12 cellular contexts compared by ENCODE assay signal in the genomic region with DNA sequence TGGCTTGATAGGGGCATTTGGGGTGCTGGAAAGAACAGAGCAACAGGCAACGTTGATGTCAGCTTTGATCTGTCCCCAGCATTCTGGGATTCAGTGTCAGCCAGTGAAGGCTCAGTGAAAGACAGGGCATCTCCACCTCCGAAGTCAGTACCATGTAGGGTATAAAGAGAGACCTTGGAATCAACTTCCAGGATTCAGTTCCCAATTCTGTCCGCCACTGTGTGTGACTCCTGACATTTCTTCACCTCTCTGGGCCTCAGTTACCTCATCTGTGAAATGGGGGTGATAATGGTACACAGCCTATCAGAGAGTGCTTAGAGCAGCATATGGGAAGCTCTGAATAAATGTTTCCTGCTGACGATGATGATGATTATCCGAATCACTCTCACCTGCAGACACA. TPM values are rescaled to one million over a fixed set of nuclear protein-coding genes. Genes with fewer than 3 reads are reported as not detected.
DNase-seq lines count a peak whose midpoint lies in the region; TF ChIP-seq lines count a peak whose summit lies in the region.
"Had no signal": no experiment of that assay in that cellular context is flagged by ENCODE, and none has a peak within 500 bp of the region (broad histone marks: within the 10 kb centered on the region; RNA-seq: fewer than 3 reads in every experiment).

No MANE protein-coding gene starts in this region.

- DNase-seq in HFFc6 (no peak), chondrocyte (ENCODE audit: low spot score) (peak; percentile 1), NCI-H748 treated with DMSO at 0.1 percent for 48 hours (lab: John Stamatoyannopoulos, UW) (no peak), cerebellum (ENCODE audit: low spot score) (no peak), cortex of kidney (lab: John Stamatoyannopoulos, UW) (no peak)
- no peak for DNase-seq in activated naive CD4-positive, alpha-beta T cell treated with anti-CD3 and anti-CD28 coated beads, Interleukin-2, amount 50 U/mL, for 16 hours
- DNase-seq: activated naive CD8-positive, alpha-beta T cell treated with anti-CD3 and anti-CD28 coated beads, Interleukin-2, amount 10 ng/mL, durations not matched to agents 7 days and 5 days; NCI-H187 treated with DMSO at 0.1 percent for 48 hours; NCI-H774; SHP77 treated with DMSO at 0.1 percent for 48 hours had no signal

- H3K27me3 ChIP-seq in mucosa of rectum (ENCODE audit: control insufficient read depth in 2 of 2, insufficient read depth in 2 of 2, low read length in 2 of 2) (no peaks in the 10 kb centered on the region), subcutaneous abdominal adipose tissue (ENCODE audit: control insufficient read depth in 5 of 5, insufficient read depth in 4 of 5, low read length in 5 of 5) (no peaks in the 10 kb centered on the region)

- H3K4me1 Mint-ChIP-seq in HFFc6 (ENCODE audit: low read depth), result peaks cover 47% of the 10 kb centered on the region
- H3K4me1 Mint-ChIP-seq in chondrocyte (ENCODE audit: low read depth), result peaks cover 49% of the 10 kb centered on the region

- no peak for TF ChIP-seq CTCF in HFFc6 (IDR thresholded peaks at IDR 0.05)
- no peak for TF ChIP-seq CTCF in chondrocyte (IDR thresholded peaks at IDR 0.05)

- H3K27ac ChIP-seq in mucosa of rectum (ENCODE audit: low read depth in 2 of 2, low read length in 2 of 2) (peak overlapping the region; percentile 60 to 76), subcutaneous abdominal adipose tissue (ENCODE audit: low read depth, low read length) (peak overlapping the region; percentile 73)

- H3K9me3 ChIP-seq in mucosa of rectum (ENCODE audit: control insufficient read depth in 2 of 2, low read length in 2 of 2), result no peaks in the 10 kb centered on the region
- no peaks in the 10 kb centered on the region for H3K9me3 ChIP-seq in subcutaneous abdominal adipose tissue (ENCODE audit: control insufficient read depth in 5 of 5, low read length in 5 of 5)

- H3K9me3 Mint-ChIP-seq in HFFc6, result no peaks in the 10 kb centered on the region
- H3K9me3 Mint-ChIP-seq in chondrocyte (ENCODE audit: low read depth), result no peaks in the 10 kb centered on the region
- H3K9me3 Mint-ChIP-seq: activated naive CD8-positive, alpha-beta T cell treated with anti-CD3 and anti-CD28 coated beads, Interleukin-2, amount 10 ng/mL, durations not matched to agents 7 days and 5 days had no signal

- H3K4me3 Mint-ChIP-seq in HFFc6 (no peak overlapping the region), chondrocyte (ENCODE audit: unreplicated experiment) (no peak overlapping the region)
- H3K4me3 Mint-ChIP-seq: activated naive CD8-positive, alpha-beta T cell treated with anti-CD3 and anti-CD28 coated beads, Interleukin-2, amount 10 ng/mL, durations not matched to agents 7 days and 5 days had no signal

- peaks cover 4 to 21% of the 10 kb centered on the region in 2 donors for H3K4me1 ChIP-seq in mucosa of rectum (ENCODE audit: control insufficient read depth in 2 of 2, insufficient read depth in 2 of 2, low read length in 2 of 2)
- peaks cover 5 to 38% (median 28%) of the 10 kb centered on the region in 5 donors for H3K4me1 ChIP-seq in subcutaneous abdominal adipose tissue (ENCODE audit: control insufficient read depth in 5 of 5, insufficient read depth in 5 of 5, low read length in 5 of 5)

- no peak overlapping the region for H3K4me3 ChIP-seq in mucosa of rectum (ENCODE audit: low read length in 2 of 2)
- H3K4me3 ChIP-seq in subcutaneous abdominal adipose tissue (ENCODE audit: low read depth in 1 of 5, low read length in 5 of 5), result no peak overlapping the region

- H3K36me3 ChIP-seq in mucosa of rectum (ENCODE audit: control insufficient read depth in 2 of 2, insufficient read depth in 2 of 2, low read length in 2 of 2), result no peaks in the 10 kb centered on the region
- H3K36me3 ChIP-seq in subcutaneous abdominal adipose tissue (ENCODE audit: control insufficient read depth in 5 of 5, insufficient read depth in 5 of 5, low read length in 5 of 5), result no peaks in the 10 kb centered on the region

- peaks cover 4% of the 10 kb centered on the region for H3K27me3 Mint-ChIP-seq in HFFc6 (ENCODE audit: insufficient read depth)
- H3K27me3 Mint-ChIP-seq in chondrocyte (ENCODE audit: low read depth), result no peaks in the 10 kb centered on the region

- H3K27ac Mint-ChIP-seq in HFFc6 (peak overlapping the region; percentile 90), chondrocyte (ENCODE audit: unreplicated experiment) (peak overlapping the region; percentile 90)
- H3K27ac Mint-ChIP-seq: activated naive CD8-positive, alpha-beta T cell treated with anti-CD3 and anti-CD28 coated beads, Interleukin-2, amount 10 ng/mL, durations not matched to agents 7 days and 5 days had no signal

- H3K36me3 Mint-ChIP-seq in HFFc6 (ENCODE audit: low read depth) (no peaks in the 10 kb centered on the region), chondrocyte (ENCODE audit: low read depth) (no peaks in the 10 kb centered on the region)
- H3K36me3 Mint-ChIP-seq: activated naive CD8-positive, alpha-beta T cell treated with anti-CD3 and anti-CD28 coated beads, Interleukin-2, amount 10 ng/mL, durations not matched to agents 7 days and 5 days had no signal

- no peak overlapping the region for H3K9ac ChIP-seq in mucosa of rectum (ENCODE audit: low read depth in 1 of 2, low read length in 2 of 2)
- no peak overlapping the region for H3K9ac ChIP-seq in subcutaneous abdominal adipose tissue (ENCODE audit: low read length in 5 of 5)

RNA-seq across cellular contexts. Expression of a gene that starts 55.6 kb away (rescaled TPM):
- total RNA-seq in HFFc6 (2021; fragmentation: NEBNext Ultra II Directional; extraction: Animal tissue kit (Norgen Biotek cat#: 25700)), result 100 to 1,000 TPM in 3 of 6 experiments, 10 to 100 TPM in 3; 93.8 to 117 (median 98.7) TPM
- total RNA-seq in chondrocyte (56.5 to 75.3 TPM (median 70.2 TPM) in 3 replicates), cerebellum (57.6 TPM)
